ENCODE assay signal across 23 cellular contexts in genomic region chr7:155313082-155313481, GRCh38.
"Had no signal": no experiment of that assay in that cellular context is flagged by ENCODE, and none has a peak within 500 bp of the region (broad histone marks: within the 10 kb centered on the region; RNA-seq: fewer than 3 reads in every experiment).

No MANE protein-coding gene starts in this region.

- H3K4me1 Mint-ChIP-seq: activated CD4-positive, alpha-beta T cell treated with anti-CD3 and anti-CD28 coated beads for 36 hours; activated naive CD8-positive, alpha-beta T cell treated with anti-CD3 and anti-CD28 coated beads, Interleukin-2, amount 50 U/mL, for 24 hours; IgD-negative memory B cell; T-cell had no signal

- H3K27me3 Mint-ChIP-seq: activated CD4-positive, alpha-beta T cell treated with anti-CD3 and anti-CD28 coated beads for 36 hours; activated naive CD8-positive, alpha-beta T cell treated with anti-CD3 and anti-CD28 coated beads, Interleukin-2, amount 50 U/mL, for 24 hours; IgD-negative memory B cell; T-cell had no signal

- H3K4me3 ChIP-seq: ascending aorta, body of pancreas, Peyer's patch had no signal

- H3K4me3 Mint-ChIP-seq: activated CD4-positive, alpha-beta memory T cell treated with anti-CD3 and anti-CD28 coated beads, Interleukin-2, amount 10 ng/mL, durations not matched to agents 7 days and 5 days; activated CD4-positive, alpha-beta T cell treated with anti-CD3 and anti-CD28 coated beads for 36 hours; activated naive CD8-positive, alpha-beta T cell treated with anti-CD3 and anti-CD28 coated beads, Interleukin-2, amount 50 U/mL, for 24 hours; IgD-negative memory B cell; T-cell had no signal

- DNase-seq: activated CD4-positive, alpha-beta memory T cell treated with anti-CD3 and anti-CD28 coated beads, Interleukin-2, amount 10 ng/mL, durations not matched to agents 7 days and 5 days; activated CD4-positive, alpha-beta T cell treated with anti-CD3 and anti-CD28 coated beads for 36 hours; activated CD4-positive, alpha-beta T cell treated with anti-CD3 and anti-CD28 coated beads, Interleukin-2, amount 50 U/mL, for 1 hour; activated CD8-positive, alpha-beta memory T cell treated with anti-CD3 and anti-CD28 coated beads, Interleukin-2, amount 50 U/mL, for 48 hours; activated naive CD8-positive, alpha-beta T cell treated with anti-CD3 and anti-CD28 coated beads, Interleukin-2, amount 50 U/mL, for 24 hours; activated T-cell treated with anti-CD3 and anti-CD28 coated beads, Interleukin-2, amount 50 U/mL, for 1 hour; amniotic stem cell; body of pancreas; central memory CD4-positive, alpha-beta T cell; NCI-H1092; NCI-H1417 treated with DMSO at 0.1 percent for 48 hours; NCI-H1694 treated with DMSO at 0.1 percent for 48 hours; NCI-H2029 treated with DMSO at 0.1 percent for 48 hours; NCI-H510A treated with DMSO at 0.1 percent for 48 hours; NCI-H69; Peyer's patch; SHP77 treated with DMSO at 0.1 percent for 48 hours; T-cell; WERI-Rb-1 had no signal

- H3K27ac Mint-ChIP-seq: activated CD4-positive, alpha-beta memory T cell treated with anti-CD3 and anti-CD28 coated beads, Interleukin-2, amount 10 ng/mL, durations not matched to agents 7 days and 5 days; activated CD4-positive, alpha-beta T cell treated with anti-CD3 and anti-CD28 coated beads for 36 hours; activated naive CD8-positive, alpha-beta T cell treated with anti-CD3 and anti-CD28 coated beads, Interleukin-2, amount 50 U/mL, for 24 hours had no signal

- H3K27me3 ChIP-seq: ascending aorta, body of pancreas, Peyer's patch had no signal

- H3K9me3 ChIP-seq: ascending aorta, body of pancreas, Peyer's patch had no signal

- H3K4me1 ChIP-seq: ascending aorta, Peyer's patch had no signal

- H3K9ac ChIP-seq: KMS-11 had no signal

- ATAC-seq: activated CD4-positive, alpha-beta T cell treated with anti-CD3 and anti-CD28 coated beads for 36 hours; activated naive CD8-positive, alpha-beta T cell treated with anti-CD3 and anti-CD28 coated beads, Interleukin-2, amount 50 U/mL, for 24 hours; body of pancreas had no signal

- H3K4me2 ChIP-seq: KMS-11 had no signal

- H3K9me3 Mint-ChIP-seq: activated CD4-positive, alpha-beta memory T cell treated with anti-CD3 and anti-CD28 coated beads, Interleukin-2, amount 10 ng/mL, durations not matched to agents 7 days and 5 days; activated naive CD4-positive, alpha-beta T cell treated with anti-CD3 and anti-CD28 coated beads, Interleukin-2, amount 50 U/mL, for 72 hours; activated naive CD8-positive, alpha-beta T cell treated with anti-CD3 and anti-CD28 coated beads, Interleukin-2, amount 50 U/mL, for 24 hours; T-cell had no signal

- H3K27ac ChIP-seq: ascending aorta, body of pancreas, KMS-11, Peyer's patch, WERI-Rb-1 had no signal
